Comparison of ENCODE assay signal across 2 cellular contexts in genomic region chr3:14141602-14142315, GRCh38.
TF ChIP-seq lines count a peak whose summit lies in the region.

No MANE protein-coding gene starts in this region.

TF ChIP-seq in K562, 482 proteins besides CTCF, POLR2A, EP300 and RAD21:
- no peak for TF ChIP-seq SREBF1 (IDR thresholded peaks at IDR 0.05; ENCODE audit: borderline replicate concordance, low read depth, low read length)
- TF ChIP-seq POLR2G (IDR thresholded peaks at IDR 0.05; ENCODE audit: low read depth, low read length): 0 out of 2 replicates have a peak, but pooled peaks have one; percentile 30
- no peak for TF ChIP-seq RFX5 (IDR thresholded peaks at IDR 0.05; ENCODE audit: low read depth, low read length)

TF ChIP-seq in HepG2, 621 proteins besides CTCF, POLR2A, EP300 and RAD21:
- TF ChIP-seq RBM39 (IDR thresholded peaks at IDR 0.05; ENCODE audit: low read depth, low read length, poor library complexity, severe bottlenecking) (no peak), AGO2 (optimal IDR thresholded peaks at IDR 0.05; ENCODE audit: low read depth, low read length) (peak; percentile 63)
